In the genomic region with DNA sequence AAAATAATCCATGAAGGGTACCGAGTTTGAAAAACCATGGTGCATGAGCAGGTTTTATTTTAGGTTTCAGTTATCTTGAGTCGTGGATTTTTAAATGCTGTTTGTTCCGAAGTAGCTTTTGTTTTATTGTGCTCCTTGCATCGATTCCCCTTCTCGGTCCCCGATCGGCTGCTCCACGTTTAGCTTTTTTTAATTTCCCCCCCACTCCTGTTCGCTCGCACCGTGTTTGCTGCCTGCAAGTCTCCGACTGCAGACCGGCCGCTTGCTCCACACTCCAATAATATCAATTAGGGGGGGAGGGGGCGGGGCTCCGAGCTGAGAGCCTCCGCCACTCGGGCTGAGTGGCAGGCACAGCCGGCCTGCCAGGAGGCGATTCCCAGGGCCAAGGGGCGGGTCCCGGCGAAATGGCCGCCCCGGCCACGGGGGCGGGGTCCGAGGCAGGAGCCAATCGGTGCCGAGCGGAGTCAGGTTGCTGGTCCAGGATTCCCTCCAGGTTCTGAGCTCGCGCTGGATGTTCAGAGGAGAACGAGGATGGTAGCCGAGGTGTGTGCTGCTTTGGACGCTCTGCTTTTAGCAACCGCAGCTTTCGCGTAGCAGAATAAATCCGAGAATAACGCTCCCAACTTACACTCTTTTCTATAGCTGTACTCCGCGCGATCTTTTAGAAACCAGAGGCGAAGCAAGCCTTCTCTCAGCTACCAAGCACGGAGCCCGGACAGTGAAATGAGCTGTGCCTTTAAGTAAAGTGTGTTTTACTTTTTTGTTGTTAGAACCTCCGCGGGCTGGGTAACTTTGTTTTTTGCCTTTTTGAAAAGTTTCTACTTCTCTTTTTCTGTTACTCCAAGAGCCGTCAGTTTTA, we compare ENCODE assay signal across 8 cellular contexts. TPM values are rescaled to one million over a fixed set of nuclear protein-coding genes. Genes with fewer than 3 reads are reported as not detected.
A peak's percentile ranks its signal among the peaks of the same experiment; 100 is the strongest.
DNase-seq lines count a peak whose midpoint lies in the region; ATAC-seq, FAIRE-seq and TF ChIP-seq lines count a peak whose summit lies in the region.

A gene (minus strand): TSS at position 256 of the 859 bp plus-strand sequence. CDS start 218 bp downstream, at position 38.

- TF ChIP-seq CTCF in 22Rv1 (IDR thresholded peaks at IDR 0.05) (no peak), WI38 (IDR thresholded peaks at IDR 0.05; ENCODE audit: low read depth, low read length) (no peak), endothelial cell of umbilical vein (IDR thresholded peaks at IDR 0.05; ENCODE audit: extremely low read depth in 1 of 2, insufficient read depth in 1 of 2, low read depth in 1 of 2, low read length in 2 of 2) (no peak), lung (IDR thresholded peaks at IDR 0.05; ENCODE audit: control extremely low read depth, extremely low read depth) (no peak)

- no peak for TF ChIP-seq POLR2A in endothelial cell of umbilical vein (IDR thresholded peaks at IDR 0.05; ENCODE audit: low read depth, low read length)

- no peak for FAIRE-seq in GM18507 (lab: Jason Lieb, UNC)
- peak; percentile 94 for FAIRE-seq in endothelial cell of umbilical vein (lab: Jason Lieb, UNC)

- H4K20me1 ChIP-seq in endothelial cell of umbilical vein (replicated peaks; ENCODE audit: control insufficient read depth, extremely low read depth, insufficient read depth, low read length): no peaks in the 10 kb centered on the region

- intact Hi-C loops in endothelial cell of umbilical vein (cut with micrococcal nuclease): loop anchor here (1.0 to 10.0 kb wide), 9 partner anchors 12 to 1295 kb away; no protein-coding TSS in a partner anchor

- 0 to 1% methylated on average over 50 of the region's 50 CpGs for WGBS in lung, 2 donors

- no TSS peak for BruUV-seq in endothelial cell of umbilical vein (replicated peaks; lab: Mats Ljungman, UMichigan)

- H3K27me3 ChIP-seq in endothelial cell of umbilical vein (ENCODE audit: control insufficient read depth in 2 of 2, insufficient read depth in 2 of 2, low read length in 2 of 2) (peaks cover 27 to 73% of the 10 kb centered on the region in 2 experiments), lung (ENCODE audit: control insufficient read depth, insufficient read depth) (peaks cover 5% of the 10 kb centered on the region)

- DNase-seq in GM18507 (ENCODE audit: extremely low spot score, insufficient read length, low read depth) (peak; percentile 23), NCI-H1694 treated with DMSO at 0.1 percent for 48 hours (lab: John Stamatoyannopoulos, UW) (peak; percentile 88), endothelial cell of umbilical vein (ENCODE audit: low read depth, low spot score) (peak; percentile 93), lung (ENCODE audit: low spot score) (peak; percentile 88)
- peak; percentile 33 to 37 for DNase-seq in stimulated activated CD4-positive, alpha-beta T cell treated with anti-CD3 and anti-CD28 coated beads, Interleukin-4, amount 100 ng/mL, for 48 hours (ENCODE audit: low read depth in 2 of 2)

- CTCF ChIA-PET in endothelial cell of umbilical vein (lab: Charles Lee): interaction anchor here (1.0 to 3.1 kb wide), 6 partner anchors 11 to 1673 kb away, joined by 3 to 30 read pairs (median 6); no protein-coding TSS in a partner anchor

- no peak within 1 kb of the TSS for H3K9ac ChIP-seq in endothelial cell of umbilical vein (replicated peaks; ENCODE audit: extremely low read depth, insufficient read depth, low read length)

- H3K9me3 ChIP-seq in endothelial cell of umbilical vein (replicated peaks; ENCODE audit: control insufficient read depth, insufficient read depth, low read length) (no peaks in the 10 kb centered on the region), lung (ENCODE audit: control insufficient read depth in 2 of 2, insufficient read depth in 1 of 2, low read length in 1 of 2) (peaks cover 0 to 9% of the 10 kb centered on the region in 2 donors)

- no peaks in the 10 kb centered on the region for H3K9me1 ChIP-seq in endothelial cell of umbilical vein (replicated peaks; ENCODE audit: control insufficient read depth, extremely low read depth, insufficient read depth, low read length)

- peak within 1 kb of the TSS; percentile 96 for H3K27ac ChIP-seq in 22Rv1
- H3K27ac ChIP-seq in endothelial cell of umbilical vein (ENCODE audit: insufficient read depth, low read depth, low read length): no peak within 1 kb of the TSS
- H3K27ac ChIP-seq in lung (ENCODE audit: low read depth in 1 of 2, low read length in 1 of 2): peak within 1 kb of the TSS in 1 of 2 donors; percentile 90

- peak; percentile 88 for ATAC-seq in HG02943 (IDR thresholded peaks at IDR 0.05; ENCODE audit: low read depth, unreplicated experiment)
- peak; percentile 89 for ATAC-seq in lung (ENCODE audit: insufficient read depth, low FRiP score)

- POLR2A ChIA-PET in endothelial cell of umbilical vein (lab: Charles Lee): no interaction called here

- peak within 1 kb of the TSS; percentile 97 for H2AFZ ChIP-seq in endothelial cell of umbilical vein (ENCODE audit: low read depth, low read length)

- peak within 1 kb of the TSS; percentile 44 for H3K4me3 ChIP-seq in WI38 (ENCODE audit: low read depth, low read length)
- peak within 1 kb of the TSS; percentile 37 to 69 (median 57) for H3K4me3 ChIP-seq in endothelial cell of umbilical vein (replicated peaks in 1 of 3; ENCODE audit: insufficient read depth in 1 of 3, low read depth in 1 of 3, low read length in 3 of 3)
- H3K4me3 ChIP-seq in lung: peak within 1 kb of the TSS; percentile 50

- dilution Hi-C loops in endothelial cell of umbilical vein (cut with MboI; ENCODE audit: extremely low pct_ligation_motif_present, low sequenced_read_pairs): no loop called here

- peak within 1 kb of the TSS; percentile 87 for H3K4me2 ChIP-seq in endothelial cell of umbilical vein (ENCODE audit: insufficient read depth, low read length)

- H3K79me2 ChIP-seq in endothelial cell of umbilical vein (ENCODE audit: control insufficient read depth, insufficient read depth, low read length): no peaks in the 10 kb centered on the region

- H3K4me1 ChIP-seq in endothelial cell of umbilical vein (ENCODE audit: control insufficient read depth, extremely low read depth, insufficient read depth, low read length) (peaks cover 35% of the 10 kb centered on the region), lung (ENCODE audit: control insufficient read depth in 2 of 2, insufficient read depth in 2 of 2, low read length in 2 of 2) (peaks cover 6 to 16% of the 10 kb centered on the region in 2 donors)

- H3K36me3 ChIP-seq in endothelial cell of umbilical vein (ENCODE audit: control insufficient read depth in 2 of 2, extremely low read depth in 1 of 2, insufficient read depth in 2 of 2, low read length in 2 of 2) (no peaks in the 10 kb centered on the region), lung (ENCODE audit: control insufficient read depth in 2 of 2, insufficient read depth in 2 of 2, low read length in 2 of 2) (no peaks in the 10 kb centered on the region)

TF ChIP-seq in endothelial cell of umbilical vein, 7 proteins besides CTCF, POLR2A, EP300 and RAD21:
- TF ChIP-seq FOS (IDR thresholded peaks at IDR 0.05; ENCODE audit: borderline replicate concordance, insufficient read depth, low read length) (no peak), GATA2 (IDR thresholded peaks at IDR 0.05; ENCODE audit: insufficient read depth, insufficient read length, low read depth, low read length) (no peak), EZH2 (IDR thresholded peaks at IDR 0.05; ENCODE audit: borderline replicate concordance, low read depth, low read length, severe bottlenecking) (no peak), POLR2AphosphoS5 (IDR thresholded peaks at IDR 0.05; ENCODE audit: insufficient read depth, low read depth, low read length) (no peak), JUN (IDR thresholded peaks at IDR 0.05; ENCODE audit: borderline replicate concordance, insufficient read depth, insufficient read length, low read depth) (no peak), MYC (IDR thresholded peaks at IDR 0.05; ENCODE audit: low read depth, low read length) (no peak)
- TF ChIP-seq, protein P1, sequence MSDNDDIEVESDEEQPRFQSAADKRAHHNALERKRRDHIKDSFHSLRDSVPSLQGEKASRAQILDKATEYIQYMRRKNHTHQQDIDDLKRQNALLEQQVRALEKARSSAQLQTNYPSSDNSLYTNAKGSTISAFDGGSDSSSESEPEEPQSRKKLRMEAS (IDR thresholded peaks at IDR 0.05; ENCODE audit: insufficient read depth, insufficient read length): no peak

RNA-seq across cellular contexts. Expression of the gene that starts here (rescaled TPM):
- total RNA-seq in endothelial cell of umbilical vein: 0.09 TPM in 1 of 2 replicates, not detected in the other
- polyA plus RNA-seq in endothelial cell of umbilical vein: not detected in 2 replicates
- polyA plus RNA-seq in endothelial cell of umbilical vein (2011; cell fraction: cytosol; rRNA removed): 0.01 TPM in 1 of 2 replicates, not detected in the other
- polyA plus RNA-seq in endothelial cell of umbilical vein (2011; cell fraction: nucleus; rRNA removed): 0.06 TPM in 1 of 2 replicates, not detected in the other
- not detected in 2 replicates for polyA plus RNA-seq in endothelial cell of umbilical vein (2012)
- polyA minus RNA-seq in endothelial cell of umbilical vein: 0.15 TPM in 1 of 2 replicates, not detected in the other
- polyA minus RNA-seq in endothelial cell of umbilical vein (2011; cell fraction: cytosol; rRNA and poly(A)+ RNA removed): not detected
- not detected in 2 replicates for polyA minus RNA-seq in endothelial cell of umbilical vein (2011; cell fraction: nucleus; rRNA and poly(A)+ RNA removed)
- total RNA-seq in lung: 1 to 10 TPM; 1.2 to 6.3 TPM
- polyA plus RNA-seq in lung: under 1 TPM; 0.06 to 0.08 TPM

Comparison
In these comparisons a context has a peak if more than half of its experiments do, and no peak if none do; other contexts are left out.
1. Peak in DNase-seq, H3K4me3 ChIP-seq and H3K4me2 ChIP-seq in endothelial cell of umbilical vein; RNA of the gene not detected or under 1 TPM.
2. DNase-seq: peak in every context shown above with its lines; median percentile 93 in endothelial cell of umbilical vein; 88 in NCI-H1694 treated with DMSO at 0.1 percent for 48 hours; 88 in lung; 35 in stimulated activated CD4-positive, alpha-beta T cell treated with anti-CD3 and anti-CD28 coated beads, Interleukin-4, amount 100 ng/mL, for 48 hours; 23 in GM18507.